Comparison of ENCODE assay signal across 1 cellular context in genomic region chr3:14548321-14548729, GRCh38.
TF ChIP-seq lines count a peak whose summit lies in the region.

No MANE protein-coding gene starts in this region.

TF ChIP-seq in GM23338, 12 proteins besides CTCF, POLR2A, EP300 and RAD21 (continued from another document):
- TF ChIP-seq ETS1 (IDR thresholded peaks at IDR 0.05): no peak
- no peak for TF ChIP-seq EZH2phosphoT487 (IDR thresholded peaks at IDR 0.05; ENCODE audit: unreplicated experiment)
- no peak for TF ChIP-seq EZH2 (IDR thresholded peaks at IDR 0.05; ENCODE audit: low read depth, unreplicated experiment)
